1 cellular context compared by ENCODE assay signal in genomic region chr18:47248610-47249343, GRCh38.
A peak's percentile ranks its signal among the peaks of the same experiment; 100 is the strongest.
TF ChIP-seq lines count a peak whose summit lies in the region.

No MANE protein-coding gene starts in this region.

TF ChIP-seq in endothelial cell of umbilical vein, 7 proteins besides CTCF, POLR2A, EP300 and RAD21:
- TF ChIP-seq POLR2AphosphoS5 (IDR thresholded peaks at IDR 0.05; ENCODE audit: insufficient read depth, low read depth, low read length) (no peak), EZH2 (IDR thresholded peaks at IDR 0.05; ENCODE audit: borderline replicate concordance, low read depth, low read length, severe bottlenecking) (peak; percentile 91)
TF ChIP-seq in endothelial cell of umbilical vein: peak in this region for 1.
